Comparison of ENCODE assay signal across 19 cellular contexts in genomic region chr1:165564561-165564960, GRCh38. TPM values are rescaled to one million over a fixed set of nuclear protein-coding genes. Genes with fewer than 3 reads are reported as not detected.
DNase-seq lines count a peak whose midpoint lies in the region; FAIRE-seq and TF ChIP-seq lines count a peak whose summit lies in the region.
"Had no signal": no experiment of that assay in that cellular context is flagged by ENCODE, and none has a peak within 500 bp of the region (broad histone marks: within the 10 kb centered on the region; RNA-seq: fewer than 3 reads in every experiment).

No MANE protein-coding gene starts in this region.

- H3K4me1 ChIP-seq in BE2C (no peaks in the 10 kb centered on the region), left ventricle myocardium inferior (peaks cover 18% of the 10 kb centered on the region), mammary epithelial cell (ENCODE audit: insufficient read depth, low read length) (no peaks in the 10 kb centered on the region), SK-N-SH (ENCODE audit: control insufficient read depth in 1 of 2, insufficient read depth in 2 of 2, low read depth in 1 of 2, low read length in 1 of 2) (no peaks in the 10 kb centered on the region)

- H3K27me3 ChIP-seq in BE2C (peaks cover 12% of the 10 kb centered on the region), left ventricle myocardium inferior (ENCODE audit: low read depth) (no peaks in the 10 kb centered on the region), mammary epithelial cell (ENCODE audit: insufficient read depth, low read length) (peaks cover 5% of the 10 kb centered on the region), SK-N-SH (ENCODE audit: insufficient read depth) (no peaks in the 10 kb centered on the region)

- H3F3A ChIP-seq in SK-N-SH (replicated peaks; ENCODE audit: insufficient read depth) = no peaks in the 10 kb centered on the region

- H3K9me3 ChIP-seq in BE2C (no peaks in the 10 kb centered on the region), left ventricle myocardium inferior (replicated peaks) (no peaks in the 10 kb centered on the region), mammary epithelial cell (replicated peaks; ENCODE audit: insufficient read depth, low read length) (no peaks in the 10 kb centered on the region), SK-N-SH (no peaks in the 10 kb centered on the region)

- DNase-seq in DMS79 treated with DMSO at 0.1 percent for 48 hours (lab: John Stamatoyannopoulos, UW) (peak; percentile 9), DMS79 (lab: John Stamatoyannopoulos, UW) (no peak), BE2C (peak; percentile 9), NCI-H69 (lab: John Stamatoyannopoulos, UW) (peak; percentile 51), left ventricle myocardium inferior (peak; percentile 33), mammary epithelial cell (no peak), SK-N-SH (no peak), GM12891 (ENCODE audit: insufficient read length, low spot score) (no peak)
- DNase-seq: GF-D8, KG1, NCI-H1048, NCI-H146, NCI-H2171, NCI-H524, SHP77, T-helper 2 cell had no signal

- no peaks in the 10 kb centered on the region for H3K36me3 ChIP-seq in BE2C
- H3K36me3 ChIP-seq in left ventricle myocardium inferior = no peaks in the 10 kb centered on the region
- no peaks in the 10 kb centered on the region for H3K36me3 ChIP-seq in mammary epithelial cell (ENCODE audit: insufficient read depth, low read length)
- no peaks in the 10 kb centered on the region for H3K36me3 ChIP-seq in SK-N-SH (replicated peaks in 1 of 2; ENCODE audit: control insufficient read depth in 1 of 2, insufficient read depth in 2 of 2, low read length in 1 of 2)

- CTCF ChIA-PET in mammary epithelial cell (lab: Charles Lee; ENCODE audit: low non-redundant PET) (no interaction called here), SK-N-SH (lab: Yijun Ruan, JAX) (interaction anchor here (1.1 to 1.4 kb wide), 2 partner anchors 28 to 171 kb away, joined by 3 to 4 read pairs; no protein-coding TSS in a partner anchor)

- no TSS peak for BruUV-seq in mammary epithelial cell (replicated peaks; lab: Mats Ljungman, UMichigan)

- no peak for TF ChIP-seq RAD21 in SK-N-SH (IDR thresholded peaks at IDR 0.05; ENCODE audit: low read length)

- TF ChIP-seq POLR2A in GM12891 (IDR thresholded peaks at IDR 0.05; ENCODE audit: low read depth, low read length) = no peak

- in situ Hi-C loops in mammary epithelial cell (cut with MboI; ENCODE audit: low sequenced_read_pairs in 2 of 2) = no loop called here

- TF ChIP-seq CTCF in BE2C (IDR thresholded peaks at IDR 0.05; ENCODE audit: low read depth, low read length) (no peak), left ventricle myocardium inferior (IDR thresholded peaks at IDR 0.05; ENCODE audit: borderline replicate concordance) (no peak), mammary epithelial cell (conservative IDR thresholded peaks at IDR 0.05 in 1 of 2, IDR thresholded peaks at IDR 0.05 in 1 of 2; ENCODE audit: extremely low read depth in 1 of 2, insufficient read depth in 1 of 2, low read depth in 1 of 2, low read length in 2 of 2) (no peak), SK-N-SH (IDR thresholded peaks at IDR 0.05) (no peak)

- H4K20me1 ChIP-seq in mammary epithelial cell (ENCODE audit: insufficient read depth, low read length) (no peaks in the 10 kb centered on the region), SK-N-SH (ENCODE audit: insufficient read depth) (no peaks in the 10 kb centered on the region)

- 56% methylated on average over 3 of the region's 4 CpGs for WGBS in mammary epithelial cell (ENCODE audit: low coverage, missing lambda C conversion rate)
- 19% methylated on average over 4 of the region's 4 CpGs for WGBS in SK-N-SH (ENCODE audit: low lambda C conversion rate)

- TF ChIP-seq EP300 in SK-N-SH (IDR thresholded peaks at IDR 0.05; ENCODE audit: borderline replicate concordance in 1 of 2, low read depth in 1 of 2, low read length in 1 of 2) = no peak

- H3K4me2 ChIP-seq in mammary epithelial cell (ENCODE audit: insufficient read depth, low read depth, low read length) (no peak overlapping the region), SK-N-SH (no peak overlapping the region)

- intact Hi-C loops in left ventricle myocardium inferior (cut with micrococcal nuclease) (no loop called here), mammary epithelial cell (cut with micrococcal nuclease) (no loop called here)

- H3K4me3 ChIP-seq in BE2C (ENCODE audit: low read depth, low read length) (no peak overlapping the region), left ventricle myocardium inferior (no peak overlapping the region), mammary epithelial cell (replicated peaks in 1 of 3; ENCODE audit: insufficient read depth in 1 of 3, low read depth in 2 of 3, low read length in 3 of 3) (no peak overlapping the region), SK-N-SH (ENCODE audit: low read depth in 2 of 2, low read length in 1 of 2) (no peak overlapping the region)

- H3K79me2 ChIP-seq in mammary epithelial cell (ENCODE audit: insufficient read depth, low read length) (no peaks in the 10 kb centered on the region), SK-N-SH (ENCODE audit: insufficient read depth) (no peaks in the 10 kb centered on the region)

- no peaks in the 10 kb centered on the region for H3K9me2 ChIP-seq in SK-N-SH

- H3K27ac ChIP-seq in left ventricle myocardium inferior (replicated peaks) (no peak overlapping the region), mammary epithelial cell (ENCODE audit: insufficient read depth, low read depth, low read length) (no peak overlapping the region), SK-N-SH (ENCODE audit: low read depth in 2 of 2, low read length in 1 of 2) (no peak overlapping the region)

- H3K9ac ChIP-seq in mammary epithelial cell (ENCODE audit: insufficient read depth, low read length) = no peak overlapping the region
- no peak overlapping the region for H3K9ac ChIP-seq in SK-N-SH

- POLR2A ChIA-PET in SK-N-SH (lab: Yijun Ruan, JAX) = no interaction called here

- dilution Hi-C loops in mammary epithelial cell (cut with HindIII; ENCODE audit: low sequenced_read_pairs) = no loop called here

- H2AFZ ChIP-seq in mammary epithelial cell (ENCODE audit: low read depth, low read length) (no peak overlapping the region), SK-N-SH (ENCODE audit: low read depth) (no peak overlapping the region)

- no peak for FAIRE-seq in GM12891 (lab: Jason Lieb, UNC)
- FAIRE-seq: H54 had no signal

TF ChIP-seq in SK-N-SH, 30 proteins besides CTCF, POLR2A, EP300 and RAD21 (continues in another document):
- no peak for TF ChIP-seq REST (IDR thresholded peaks at IDR 0.05; ENCODE audit: low read depth, low read length)

TF ChIP-seq in GM12891, 5 proteins besides CTCF, POLR2A, EP300 and RAD21:
- no peak for TF ChIP-seq PAX5 (IDR thresholded peaks at IDR 0.05; ENCODE audit: insufficient read depth, low read length, severe bottlenecking)
- no peak for TF ChIP-seq SPI1 (IDR thresholded peaks at IDR 0.05; ENCODE audit: low read depth, low read length)
- TF ChIP-seq TAF1 (IDR thresholded peaks at IDR 0.05; ENCODE audit: low read depth, low read length) = no peak
- no peak for TF ChIP-seq POU2F2 (IDR thresholded peaks at IDR 0.05; ENCODE audit: low read depth, low read length)
- TF ChIP-seq POLR2AphosphoS5 (IDR thresholded peaks at IDR 0.05; ENCODE audit: low read depth, low read length) = no peak

RNA-seq across cellular contexts. Expression of gene LRRC52, which starts 20.8 kb away (rescaled TPM):
- polyA plus RNA-seq in BE2C (2012; ENCODE audit: insufficient read depth, insufficient read length, low read depth) = not detected
- total RNA-seq in left ventricle myocardium inferior (1.8 TPM), mammary epithelial cell (not detected)
- polyA plus RNA-seq in mammary epithelial cell (not detected), SK-N-SH (2012; rRNA removed) (not detected in 2 replicates)
- polyA minus RNA-seq in mammary epithelial cell = not detected
- not detected in 2 replicates for polyA plus RNA-seq in SK-N-SH (2012; cell fraction: cytosol; rRNA removed)
- polyA plus RNA-seq in SK-N-SH (2012; cell fraction: nucleus; rRNA removed) = not detected in 2 replicates
- not detected for polyA plus RNA-seq in GM12891 (2012; ENCODE audit: low read depth, missing spikeins)
- total RNA-seq: A172, M059J had no signal

Comparison
In these comparisons a context has a peak if more than half of its experiments do, and no peak if none do; other contexts are left out.
1. DNase-seq: peak in DMS79 treated with DMSO at 0.1 percent for 48 hours (single experiment), BE2C (single experiment), NCI-H69 (single experiment) and left ventricle myocardium inferior (single experiment); none in DMS79 (single experiment), mammary epithelial cell (single experiment), SK-N-SH (single experiment) and GM12891 (single experiment).